Comparison of ENCODE assay signal across 15 cellular contexts in the genomic region with DNA sequence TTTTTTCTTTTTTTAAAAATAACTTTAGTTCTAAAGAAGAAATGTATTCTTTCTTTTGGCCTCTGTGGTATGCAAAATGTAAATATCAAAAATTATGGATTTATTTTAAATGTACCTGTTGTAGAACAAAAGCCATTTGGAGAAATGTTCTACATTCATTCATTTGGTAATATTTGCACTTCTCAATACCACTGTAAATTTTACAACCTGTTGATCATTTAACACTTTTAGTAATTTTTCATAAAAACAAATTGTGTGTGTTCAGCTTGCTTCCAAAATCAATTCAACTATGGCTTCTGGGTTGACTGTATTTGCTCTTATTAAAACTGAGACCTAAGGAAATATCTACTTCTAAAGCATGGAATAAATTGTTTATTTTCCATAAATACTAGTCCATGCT. TPM values are rescaled to one million over a fixed set of nuclear protein-coding genes. Genes with fewer than 3 reads are reported as not detected.
DNase-seq lines count a peak whose midpoint lies in the region; ATAC-seq and TF ChIP-seq lines count a peak whose summit lies in the region.
"Had no signal": no experiment of that assay in that cellular context is flagged by ENCODE, and none has a peak within 500 bp of the region (broad histone marks: within the 10 kb centered on the region; RNA-seq: fewer than 3 reads in every experiment).

No MANE protein-coding gene starts in this region.

- DNase-seq in CD8-positive, alpha-beta memory T cell: no peak
- no peak for DNase-seq in SJCRH30
- no peak for DNase-seq in RWPE1 (ENCODE audit: low spot score)
- DNase-seq: activated naive CD4-positive, alpha-beta T cell; gastrocnemius medialis; kidney; MV-4-11; stimulated activated CD4-positive, alpha-beta T cell treated with anti-CD3 and anti-CD28 coated beads, Interleukin-1b, Interleukin-23, amount 100 ng/mL, for 48 hours had no signal

- peak overlapping the region in 1 of 7 donors; percentile 70 for H3K4me3 Mint-ChIP-seq in CD8-positive, alpha-beta memory T cell

- peaks cover 59% of the 10 kb centered on the region for H3K4me1 ChIP-seq in CD8-positive, alpha-beta memory T cell (ENCODE audit: insufficient read depth, low read length)
- H3K4me1 ChIP-seq in HEK293 (ENCODE audit: control insufficient read depth, insufficient read depth, low read length) (peaks cover 14% of the 10 kb centered on the region), SJCRH30 (peaks cover 9% of the 10 kb centered on the region)

- peaks cover 74 to 75% of the 10 kb centered on the region in 2 donors for H3K27me3 Mint-ChIP-seq in CD8-positive, alpha-beta memory T cell

- H3K27ac Mint-ChIP-seq in CD8-positive, alpha-beta memory T cell: peak overlapping the region in 1 of 8 donors; percentile 42

- CTCF ChIA-PET in CD8-positive, alpha-beta memory T cell (lab: Charles Lee): interaction anchor here (1.5 kb wide), 1 partner anchor 210 kb away, joined by 3 read pairs; no protein-coding TSS in a partner anchor
- CTCF ChIA-PET in HEK293 (lab: Yijun Ruan, JAX): interaction anchor here (0.7 to 1.9 kb wide), 7 partner anchors 17 to 204 kb away, joined by 3 to 9 read pairs (median 4); no protein-coding TSS in a partner anchor
- CTCF ChIA-PET in RWPE1 (lab: Yijun Ruan, JAX): interaction anchor here (0.6 to 1.0 kb wide), 3 partner anchors 8 to 72 kb away, joined by 3 read pairs; no protein-coding TSS in a partner anchor

- H3K4me3 ChIP-seq in CD8-positive, alpha-beta memory T cell (ENCODE audit: low read length): no peak overlapping the region
- H3K4me3 ChIP-seq in HEK293 (ENCODE audit: low read depth, low read length) (peak overlapping the region; percentile 90; the same call in 1 of the 2 replicates), SJCRH30 (peak overlapping the region; percentile 87), iPS-18c (ENCODE audit: insufficient read depth, low read depth, low read length) (peak overlapping the region; percentile 78; the same call in 1 of the 2 replicates)
- H3K4me3 ChIP-seq: vagina had no signal

- no peaks in the 10 kb centered on the region for H3K9me3 ChIP-seq in CD8-positive, alpha-beta memory T cell (ENCODE audit: low read length)
- H3K9me3 ChIP-seq in HEK293 (ENCODE audit: control insufficient read depth, insufficient read depth, low read depth, low read length) (no peaks in the 10 kb centered on the region), SJCRH30 (replicated peaks) (no peaks in the 10 kb centered on the region), iPS-18c (ENCODE audit: control insufficient read depth, insufficient read depth, low read length) (no peaks in the 10 kb centered on the region)
- H3K9me3 ChIP-seq: gastrocnemius medialis, vagina had no signal

- ATAC-seq in HG02610 (IDR thresholded peaks at IDR 0.05; ENCODE audit: unreplicated experiment) (no peak), HG02870 (IDR thresholded peaks at IDR 0.05; ENCODE audit: unreplicated experiment) (no peak), HG02798 (IDR thresholded peaks at IDR 0.05; ENCODE audit: poor library complexity, unreplicated experiment) (no peak)
- ATAC-seq: gastrocnemius medialis had no signal

- peak overlapping the region; percentile 70 for H3K27ac ChIP-seq in CD8-positive, alpha-beta memory T cell (ENCODE audit: low read depth, low read length)
- peak overlapping the region; percentile 97 for H3K27ac ChIP-seq in HEK293 (ENCODE audit: extremely low read depth, low read depth, low read length)
- H3K27ac ChIP-seq in SJCRH30: peak overlapping the region; percentile 94
- H3K27ac ChIP-seq in RWPE1: no peak overlapping the region
- H3K27ac ChIP-seq: BLaER1 treated with 17β-estradiol and CSF1 and Interleukin-3, amounts not matched to agents 10 nM and 100 nM; gastrocnemius medialis; vagina had no signal

- TF ChIP-seq CTCF in HEK293 (tag by site-specific recombination; IDR thresholded peaks at IDR 0.05): no peak
- TF ChIP-seq CTCF in RWPE1 (conservative IDR thresholded peaks at IDR 0.05; ENCODE audit: low read depth): no peak

- peaks cover 90% of the 10 kb centered on the region for H3K27me3 ChIP-seq in CD8-positive, alpha-beta memory T cell (ENCODE audit: insufficient read depth, low read length, poor library complexity, severe bottlenecking)
- H3K27me3 ChIP-seq in SJCRH30: no peaks in the 10 kb centered on the region

- H3K36me3 Mint-ChIP-seq in CD8-positive, alpha-beta memory T cell: no peaks in the 10 kb centered on the region

- H3K4me1 Mint-ChIP-seq in CD8-positive, alpha-beta memory T cell: peaks cover 31 to 42% (median 32%) of the 10 kb centered on the region in 3 donors

- no peaks in the 10 kb centered on the region for H3K36me3 ChIP-seq in CD8-positive, alpha-beta memory T cell (ENCODE audit: insufficient read depth, low read length)
- H3K36me3 ChIP-seq in HEK293 (ENCODE audit: control insufficient read depth in 2 of 2, insufficient read depth in 1 of 2, low read length in 2 of 2): no peaks in the 10 kb centered on the region
- H3K36me3 ChIP-seq in SJCRH30: no peaks in the 10 kb centered on the region
- H3K36me3 ChIP-seq: BLaER1 treated with 17β-estradiol and CSF1 and Interleukin-3, amounts not matched to agents 10 nM and 100 nM; gastrocnemius medialis; vagina had no signal

- H3K9me3 Mint-ChIP-seq in CD8-positive, alpha-beta memory T cell: peaks cover 10 to 25% (median 21%) of the 10 kb centered on the region in 5 donors

- POLR2A ChIA-PET in CD8-positive, alpha-beta memory T cell (lab: Charles Lee): interaction anchor here (0.7 kb wide), 1 partner anchor 19 kb away, joined by 5 read pairs; no protein-coding TSS in a partner anchor
- POLR2A ChIA-PET in HEK293 (lab: Yijun Ruan, JAX) (interaction anchor here (0.5 to 1.9 kb wide), 6 partner anchors 42 to 200 kb away, joined by 3 to 11 read pairs (median 4); no protein-coding TSS in a partner anchor), RWPE1 (lab: Yijun Ruan, JAX; ENCODE audit: low non-redundant PET) (interaction anchor here (0.6 kb wide), 1 partner anchor 61 kb away, joined by 3 read pairs; no protein-coding TSS in a partner anchor)

TF ChIP-seq in HEK293, 187 proteins besides CTCF, POLR2A, EP300 and RAD21:
- TF ChIP-seq SCRT1 (tag by site-specific recombination; IDR thresholded peaks at IDR 0.05; ENCODE audit: borderline replicate concordance) (peak; percentile 72), KLF9 (tag by site-specific recombination; IDR thresholded peaks at IDR 0.05; ENCODE audit: low read depth) (no peak), SCRT2 (tag by site-specific recombination; IDR thresholded peaks at IDR 0.05) (peak; percentile 85)
- TF ChIP-seq, protein P1, sequence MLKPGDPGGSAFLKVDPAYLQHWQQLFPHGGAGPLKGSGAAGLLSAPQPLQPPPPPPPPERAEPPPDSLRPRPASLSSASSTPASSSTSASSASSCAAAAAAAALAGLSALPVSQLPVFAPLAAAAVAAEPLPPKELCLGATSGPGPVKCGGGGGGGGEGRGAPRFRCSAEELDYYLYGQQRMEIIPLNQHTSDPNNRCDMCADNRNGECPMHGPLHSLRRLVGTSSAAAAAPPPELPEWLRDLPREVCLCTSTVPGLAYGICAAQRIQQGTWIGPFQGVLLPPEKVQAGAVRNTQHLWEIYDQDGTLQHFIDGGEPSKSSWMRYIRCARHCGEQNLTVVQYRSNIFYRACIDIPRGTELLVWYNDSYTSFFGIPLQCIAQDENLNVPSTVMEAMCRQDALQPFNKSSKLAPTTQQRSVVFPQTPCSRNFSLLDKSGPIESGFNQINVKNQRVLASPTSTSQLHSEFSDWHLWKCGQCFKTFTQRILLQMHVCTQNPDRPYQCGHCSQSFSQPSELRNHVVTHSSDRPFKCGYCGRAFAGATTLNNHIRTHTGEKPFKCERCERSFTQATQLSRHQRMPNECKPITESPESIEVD (tag by site-specific recombination; IDR thresholded peaks at IDR 0.05): peak; percentile 54; the same call in 1 of the 2 replicates

RNA-seq across cellular contexts. Expression of a gene that starts 2.3 kb away (rescaled TPM):
- under 1 TPM; 0.04 to 0.13 TPM for total RNA-seq in CD8-positive, alpha-beta memory T cell
- polyA plus RNA-seq in CD8-positive, alpha-beta memory T cell: 0.15 TPM
- 105 and 120 TPM in 2 replicates for total RNA-seq in SJCRH30 (2014; rRNA removed; shearing (Covaris generic))

RNA-seq across cellular contexts. Expression of a gene that starts 59.2 kb away (rescaled TPM):
- total RNA-seq in CD8-positive, alpha-beta memory T cell: 10 to 100 TPM; 82.5 to 87.6 TPM
- 37.1 TPM for polyA plus RNA-seq in CD8-positive, alpha-beta memory T cell
- total RNA-seq in SJCRH30 (2014; rRNA removed; shearing (Covaris generic)): 50.0 and 51.2 TPM in 2 replicates

Comparison
In these comparisons a context has a peak if more than half of its experiments do, and no peak if none do; other contexts are left out.
1. RNA of a gene that starts 2.3 kb away (total RNA-seq): 105 to 120 TPM in SJCRH30; 0.04 to 0.13 TPM in CD8-positive, alpha-beta memory T cell; every median in the first group is over 10 times any median in the second.